15 cellular contexts compared by ENCODE assay signal in genomic region chr4:185773419-185773818, GRCh38. TPM values are rescaled to one million over a fixed set of nuclear protein-coding genes. Genes with fewer than 3 reads are reported as not detected.
DNase-seq lines count a peak whose midpoint lies in the region; ATAC-seq and TF ChIP-seq lines count a peak whose summit lies in the region.
"Had no signal": no experiment of that assay in that cellular context is flagged by ENCODE, and none has a peak within 500 bp of the region (broad histone marks: within the 10 kb centered on the region; RNA-seq: fewer than 3 reads in every experiment).

No MANE protein-coding gene starts in this region.

- peak; percentile 50 for DNase-seq in RPMI7951 (ENCODE audit: low read depth)
- DNase-seq in esophagus squamous epithelium (lab: John Stamatoyannopoulos, UW): no peak
- no peak for DNase-seq in mucosa of descending colon
- no peak for DNase-seq in suprapubic skin (ENCODE audit: low spot score in 2 of 2)
- no peak for DNase-seq in DMS79 (lab: John Stamatoyannopoulos, UW)
- no peak for DNase-seq in SIG-M5 (lab: John Stamatoyannopoulos, UW)
- no peak for DNase-seq in effector memory CD4-positive, alpha-beta T cell
- no peak for DNase-seq in NCI-H2081 treated with DMSO at 0.1 percent for 48 hours (lab: John Stamatoyannopoulos, UW)
- DNase-seq: activated CD4-positive, alpha-beta T cell treated with anti-CD3 and anti-CD28 coated beads, Interleukin-2, amount 50 U/mL, for 4 hours; activated naive CD4-positive, alpha-beta T cell treated with anti-CD3 and anti-CD28 coated beads, Interleukin-2, amount 50 U/mL, for 16 hours; Caco-2; islet precursor cell; stimulated activated naive CD8-positive, alpha-beta T cell treated with anti-CD3 and anti-CD28 coated beads, Interleukin-15, amount 100 ng/mL, for 72 hours had no signal

- peak; percentile 51 for ATAC-seq in mucosa of descending colon
- ATAC-seq: SK-N-SH treated with all-trans-retinoic acid at 6 μM for 48 hours; stimulated activated naive CD8-positive, alpha-beta T cell treated with anti-CD3 and anti-CD28 coated beads, Interleukin-15, amount 100 ng/mL, for 72 hours had no signal

- TF ChIP-seq EP300 in suprapubic skin (IDR thresholded peaks at IDR 0.05): no peak

- H3K9me3 ChIP-seq in esophagus squamous epithelium (no peaks in the 10 kb centered on the region), mucosa of descending colon (peaks cover 2% of the 10 kb centered on the region), suprapubic skin (no peaks in the 10 kb centered on the region)
- H3K9me3 ChIP-seq in effector memory CD4-positive, alpha-beta T cell (ENCODE audit: control insufficient read depth, low read length): no peaks in the 10 kb centered on the region
- H3K9me3 ChIP-seq: Caco-2 had no signal

- no peak for TF ChIP-seq POLR2A in esophagus squamous epithelium (IDR thresholded peaks at IDR 0.05)
- no peak for TF ChIP-seq POLR2A in suprapubic skin (IDR thresholded peaks at IDR 0.05)

- H3K27ac ChIP-seq in esophagus squamous epithelium (peak overlapping the region; percentile 22 to 77 (median 64)), suprapubic skin (peak overlapping the region; percentile 73)
- no peak overlapping the region for H3K27ac ChIP-seq in effector memory CD4-positive, alpha-beta T cell (ENCODE audit: insufficient read depth, low read length, poor library complexity, severe bottlenecking)
- H3K27ac ChIP-seq: epithelial cell of prostate had no signal

- H3K36me3 ChIP-seq in esophagus squamous epithelium (no peaks in the 10 kb centered on the region), mucosa of descending colon (ENCODE audit: low read depth) (no peaks in the 10 kb centered on the region), suprapubic skin (no peaks in the 10 kb centered on the region)
- no peaks in the 10 kb centered on the region for H3K36me3 ChIP-seq in effector memory CD4-positive, alpha-beta T cell (ENCODE audit: control insufficient read depth, insufficient read depth, low read length)

- H3K4me1 ChIP-seq in esophagus squamous epithelium (peaks cover 0 to 13% (median 0%) of the 10 kb centered on the region in 3 donors), mucosa of descending colon (ENCODE audit: low read depth) (peaks cover 9% of the 10 kb centered on the region), suprapubic skin (peaks cover 4% of the 10 kb centered on the region)
- H3K4me1 ChIP-seq in effector memory CD4-positive, alpha-beta T cell (ENCODE audit: control insufficient read depth, insufficient read depth, low read length, poor library complexity, severe bottlenecking): no peaks in the 10 kb centered on the region
- H3K4me1 ChIP-seq: Caco-2 had no signal

- TF ChIP-seq CTCF in esophagus squamous epithelium (IDR thresholded peaks at IDR 0.05): no peak
- TF ChIP-seq CTCF in mucosa of descending colon (IDR thresholded peaks at IDR 0.05): no peak
- no peak for TF ChIP-seq CTCF in suprapubic skin (IDR thresholded peaks at IDR 0.05)

- intact Hi-C loops in esophagus squamous epithelium (cut with DNase I): no loop called here
- intact Hi-C loops in mucosa of descending colon (cut with DNase I, micrococcal nuclease): no loop called here

- H3K27me3 ChIP-seq in esophagus squamous epithelium (no peaks in the 10 kb centered on the region), suprapubic skin (no peaks in the 10 kb centered on the region)
- no peaks in the 10 kb centered on the region for H3K27me3 ChIP-seq in effector memory CD4-positive, alpha-beta T cell (replicated peaks; ENCODE audit: control insufficient read depth, insufficient read depth, low read length, poor library complexity, severe bottlenecking)

- WGBS in esophagus squamous epithelium, 2 donors: 54 to 63% methylated on average over 10 to 11 of the region's 11 CpGs
- WGBS in suprapubic skin: 64% methylated on average over 11 of the region's 11 CpGs

- peak overlapping the region in 3 of 4 donors; percentile 24 to 53 (median 24) for H3K4me3 ChIP-seq in esophagus squamous epithelium
- H3K4me3 ChIP-seq in mucosa of descending colon: no peak overlapping the region
- H3K4me3 ChIP-seq in suprapubic skin: peak overlapping the region; percentile 30
- H3K4me3 ChIP-seq in effector memory CD4-positive, alpha-beta T cell (ENCODE audit: insufficient read depth, low read depth, low read length, poor library complexity, severe bottlenecking): no peak overlapping the region

RNA-seq across cellular contexts. Expression of gene SORBS2, which starts 38.6 kb away (rescaled TPM):
- total RNA-seq in RPMI7951 (2014; rRNA removed; shearing (Covaris generic)): 11.8 and 17.3 TPM in 2 replicates
- total RNA-seq in esophagus squamous epithelium: 100 to 1,000 TPM in 1 of 4 donors, 10 to 100 TPM in 3; 33.4 to 286 (median 47.6) TPM
- total RNA-seq in mucosa of descending colon: 100 to 1,000 TPM in 1 of 3 donors, 10 to 100 TPM in 2; 44.9 to 416 (median 53.7) TPM
- total RNA-seq in suprapubic skin: 10 to 100 TPM; 17.4 to 40.8 (median 21.9) TPM

Comparison
In these comparisons a context has a peak if more than half of its experiments do, and no peak if none do; other contexts are left out.
1. H3K4me3 ChIP-seq: peak in esophagus squamous epithelium (3 of 4) and suprapubic skin (single experiment); none in mucosa of descending colon (single experiment) and effector memory CD4-positive, alpha-beta T cell (single experiment).